Comparison of ENCODE assay signal across 1 cellular context in the genomic region with DNA sequence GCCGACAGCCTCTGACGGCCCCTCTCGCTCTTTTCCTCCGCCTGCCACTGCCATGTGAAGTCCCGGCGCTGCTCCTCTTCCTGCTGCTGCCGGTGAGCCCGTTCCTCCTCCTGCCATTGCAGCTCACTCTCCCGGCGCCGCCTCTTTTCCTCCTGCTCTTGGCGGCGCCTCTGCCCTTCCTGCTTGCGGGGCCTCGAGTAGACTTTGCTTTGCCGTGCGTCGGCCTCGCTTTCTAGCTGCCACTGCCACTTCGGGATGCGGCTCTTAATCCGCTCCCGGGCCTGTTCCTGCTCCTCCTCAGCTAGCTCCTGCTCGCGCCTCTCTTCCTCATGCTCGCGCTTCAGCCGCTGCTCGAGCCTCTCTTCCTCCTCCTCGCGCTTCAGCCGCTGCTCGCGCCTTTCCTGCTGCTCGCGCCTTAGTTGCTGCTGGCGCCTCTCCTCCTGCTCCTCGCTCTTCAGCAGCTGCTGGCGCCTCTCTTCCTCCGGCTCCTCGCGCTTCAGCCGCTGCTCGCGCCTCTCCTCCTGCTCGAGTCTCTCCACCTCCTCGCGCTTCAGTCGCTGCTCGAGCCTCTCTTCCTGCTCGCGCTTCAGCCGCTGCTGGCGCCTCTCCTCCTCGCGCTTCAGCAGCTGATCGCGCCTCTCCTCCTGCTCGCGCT.
TF ChIP-seq lines count a peak whose summit lies in the region.

No MANE protein-coding gene starts in this region.

TF ChIP-seq in WTC11, 78 proteins besides CTCF, POLR2A, EP300 and RAD21 (continued from another document):
- TF ChIP-seq, protein P1, sequence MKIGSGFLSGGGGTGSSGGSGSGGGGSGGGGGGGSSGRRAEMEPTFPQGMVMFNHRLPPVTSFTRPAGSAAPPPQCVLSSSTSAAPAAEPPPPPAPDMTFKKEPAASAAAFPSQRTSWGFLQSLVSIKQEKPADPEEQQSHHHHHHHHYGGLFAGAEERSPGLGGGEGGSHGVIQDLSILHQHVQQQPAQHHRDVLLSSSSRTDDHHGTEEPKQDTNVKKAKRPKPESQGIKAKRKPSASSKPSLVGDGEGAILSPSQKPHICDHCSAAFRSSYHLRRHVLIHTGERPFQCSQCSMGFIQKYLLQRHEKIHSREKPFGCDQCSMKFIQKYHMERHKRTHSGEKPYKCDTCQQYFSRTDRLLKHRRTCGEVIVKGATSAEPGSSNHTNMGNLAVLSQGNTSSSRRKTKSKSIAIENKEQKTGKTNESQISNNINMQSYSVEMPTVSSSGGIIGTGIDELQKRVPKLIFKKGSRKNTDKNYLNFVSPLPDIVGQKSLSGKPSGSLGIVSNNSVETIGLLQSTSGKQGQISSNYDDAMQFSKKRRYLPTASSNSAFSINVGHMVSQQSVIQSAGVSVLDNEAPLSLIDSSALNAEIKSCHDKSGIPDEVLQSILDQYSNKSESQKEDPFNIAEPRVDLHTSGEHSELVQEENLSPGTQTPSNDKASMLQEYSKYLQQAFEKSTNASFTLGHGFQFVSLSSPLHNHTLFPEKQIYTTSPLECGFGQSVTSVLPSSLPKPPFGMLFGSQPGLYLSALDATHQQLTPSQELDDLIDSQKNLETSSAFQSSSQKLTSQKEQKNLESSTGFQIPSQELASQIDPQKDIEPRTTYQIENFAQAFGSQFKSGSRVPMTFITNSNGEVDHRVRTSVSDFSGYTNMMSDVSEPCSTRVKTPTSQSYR (CRISPR knock-in tag; IDR thresholded peaks at IDR 0.05) = 0 out of 2 replicates have a peak, but pooled peaks have one; percentile 35
- TF ChIP-seq ATF1 (CRISPR knock-in tag; IDR thresholded peaks at IDR 0.05) (no peak), RELA (CRISPR knock-in tag; IDR thresholded peaks at IDR 0.05; ENCODE audit: borderline replicate concordance) (no peak), NFE2L1 (CRISPR knock-in tag; IDR thresholded peaks at IDR 0.05) (no peak; the same call in 1 of the 2 replicates), OVOL2 (CRISPR knock-in tag; IDR thresholded peaks at IDR 0.05; ENCODE audit: borderline replicate concordance) (no peak), NFYB (CRISPR knock-in tag; conservative IDR thresholded peaks at IDR 0.05; ENCODE audit: low read depth) (no peak), NR1H2 (CRISPR knock-in tag; IDR thresholded peaks at IDR 0.05) (0 out of 2 replicates have a peak, but pooled peaks have one; percentile 16)
- TF ChIP-seq, protein P2, sequence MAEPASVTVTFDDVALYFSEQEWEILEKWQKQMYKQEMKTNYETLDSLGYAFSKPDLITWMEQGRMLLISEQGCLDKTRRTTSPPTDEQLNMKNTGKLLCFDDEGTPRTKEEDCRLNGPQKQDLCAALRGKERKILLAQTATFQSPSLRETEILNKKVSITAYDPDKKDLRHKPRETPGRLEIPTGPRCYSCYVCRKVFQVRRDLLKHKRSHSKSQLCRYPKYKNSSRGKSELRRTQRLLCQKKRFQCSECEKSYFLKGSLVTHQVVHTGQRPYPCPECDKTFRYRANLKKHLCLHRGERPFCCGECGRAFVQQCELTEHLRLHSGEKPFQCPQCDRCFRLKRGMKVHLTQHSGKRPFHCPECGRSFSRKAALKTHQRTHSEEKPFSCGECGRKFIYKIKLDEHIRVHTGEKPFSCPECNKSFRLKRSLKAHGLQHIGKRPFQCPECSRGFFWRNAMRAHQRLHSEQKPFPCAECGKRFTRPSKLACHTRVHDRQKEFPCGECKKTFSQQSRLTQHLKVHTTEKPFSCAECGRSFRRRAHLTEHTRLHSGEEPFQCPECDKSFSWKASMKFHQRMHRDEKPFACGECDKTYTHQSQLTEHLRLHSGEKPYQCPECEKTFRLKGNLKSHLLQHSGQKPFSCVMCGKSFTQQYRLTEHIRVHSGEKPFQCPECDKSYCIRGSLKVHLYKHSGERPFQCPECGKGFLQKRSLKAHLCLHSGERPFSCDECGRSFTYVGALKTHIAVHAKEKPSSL (CRISPR knock-in tag; conservative IDR thresholded peaks at IDR 0.05) = no peak
